Comparison of ENCODE assay signal across 11 cellular contexts in genomic region chr13:113452942-113453901, GRCh38. TPM values are rescaled to one million over a fixed set of nuclear protein-coding genes. Genes with fewer than 3 reads are reported as not detected.
A peak's percentile ranks its signal among the peaks of the same experiment; 100 is the strongest.
DNase-seq lines count a peak whose midpoint lies in the region; ATAC-seq and TF ChIP-seq lines count a peak whose summit lies in the region.
"Had no signal": no experiment of that assay in that cellular context is flagged by ENCODE, and none has a peak within 500 bp of the region (broad histone marks: within the 10 kb centered on the region; RNA-seq: fewer than 3 reads in every experiment).

Gene ADPRHL1, minus strand, starts transcription at chr13:113453488. Its CDS starts 51 bp downstream, at chr13:113453437.

- WGBS in neuronal stem cell (ENCODE audit: extremely low coverage in 2 of 2, insufficient read length in 2 of 2, insufficient replicate concordance in 1 of 2), 2 donors: no CpG with 5 or more reads among the region's 45 CpGs

- H2BK12ac ChIP-seq in neuronal stem cell (ENCODE audit: low read length): no peak within 1 kb of the TSS

- no peak within 1 kb of the TSS for H3K4ac ChIP-seq in neuronal stem cell (ENCODE audit: low read length)

- H3K27me3 ChIP-seq in Caco-2 (replicated peaks; ENCODE audit: control insufficient read depth, insufficient read depth, low read length) (no peaks in the 10 kb centered on the region), neuronal stem cell (ENCODE audit: control insufficient read depth in 3 of 3, insufficient read depth in 3 of 3, low read depth in 1 of 3, low read length in 3 of 3) (no peaks in the 10 kb centered on the region)
- H3K27me3 ChIP-seq: esophagus squamous epithelium had no signal

- no TSS peak for BruUV-seq in Caco-2 (replicated peaks; lab: Mats Ljungman, UMichigan)

- H3K27ac ChIP-seq in neuronal stem cell (replicated peaks; ENCODE audit: low read length): no peak within 1 kb of the TSS
- H3K27ac ChIP-seq: esophagus squamous epithelium had no signal

- H3K9ac ChIP-seq in neuronal stem cell (ENCODE audit: low read depth, low read length, poor library complexity): peak within 1 kb of the TSS; percentile 65

- H3K36me3 ChIP-seq in Caco-2 (ENCODE audit: control insufficient read depth, insufficient read depth, low read length): peaks cover 1% of the 10 kb centered on the region
- peaks cover 25 to 60% of the 10 kb centered on the region in 2 donors for H3K36me3 ChIP-seq in neuronal stem cell (replicated peaks in 1 of 2; ENCODE audit: control insufficient read depth in 2 of 2, insufficient read depth in 2 of 2, low read length in 2 of 2)

- H3K4me3 Mint-ChIP-seq in Caco-2 (ENCODE audit: unreplicated experiment): no peak within 1 kb of the TSS

- POLR2A ChIA-PET in Caco-2 (lab: Charles Lee): no interaction called here

- no peak for ATAC-seq in HG03439 (IDR thresholded peaks at IDR 0.05; ENCODE audit: unreplicated experiment)

- H3K14ac ChIP-seq in neuronal stem cell (ENCODE audit: low read length): no peak within 1 kb of the TSS

- in situ Hi-C loops in endometrial microvascular endothelial cells (cut with HindIII; ENCODE audit: inconsistent ontology term, low pct_unique_long_range_greater_than_20kb, low sequenced_read_pairs): no loop called here

- peak within 1 kb of the TSS; percentile 45 for H3K27ac Mint-ChIP-seq in Caco-2 (ENCODE audit: unreplicated experiment)

- CTCF ChIA-PET in Caco-2 (lab: Charles Lee): no interaction called here

- peak within 1 kb of the TSS; percentile 99 for H4K91ac ChIP-seq in neuronal stem cell (ENCODE audit: low read depth, low read length, poor library complexity)

- H2BK120ac ChIP-seq in neuronal stem cell (ENCODE audit: low read depth, low read length): no peak within 1 kb of the TSS

- H3K9me3 ChIP-seq in Caco-2: no peaks in the 10 kb centered on the region
- H3K9me3 ChIP-seq in neuronal stem cell (replicated peaks in 1 of 2; ENCODE audit: control insufficient read depth in 2 of 2, insufficient read depth in 1 of 2, low read depth in 1 of 2, low read length in 2 of 2): peaks cover 0 to 2% of the 10 kb centered on the region in 2 donors
- H3K9me3 ChIP-seq: esophagus squamous epithelium, HAP-1 had no signal

- TF ChIP-seq CTCF in Caco-2 (IDR thresholded peaks at IDR 0.05; ENCODE audit: insufficient read depth in 1 of 2, low read depth in 1 of 2, low read length in 1 of 2, severe bottlenecking in 1 of 2, unreplicated experiment in 1 of 2): no peak

- no peak within 1 kb of the TSS for H3K4me2 ChIP-seq in neuronal stem cell (ENCODE audit: insufficient read depth, low read length, poor library complexity, severe bottlenecking)

- no peaks in the 10 kb centered on the region for H3K79me1 ChIP-seq in neuronal stem cell (ENCODE audit: low read depth, low read length)

- H3K36me3 Mint-ChIP-seq in Caco-2 (ENCODE audit: insufficient read depth, unreplicated experiment): peaks cover 70% of the 10 kb centered on the region

- no peak within 1 kb of the TSS for H2AFZ ChIP-seq in neuronal stem cell (ENCODE audit: low read length)

- no peak within 1 kb of the TSS for H2BK15ac ChIP-seq in neuronal stem cell (ENCODE audit: low read length)

- H3K4me3 ChIP-seq in Caco-2 (ENCODE audit: low read depth, low read length): no peak within 1 kb of the TSS
- no peak within 1 kb of the TSS for H3K4me3 ChIP-seq in neuronal stem cell (ENCODE audit: low read length in 2 of 2)
- H3K4me3 ChIP-seq: esophagus squamous epithelium, HAP-1 had no signal

- no peak within 1 kb of the TSS for H2AK5ac ChIP-seq in neuronal stem cell (ENCODE audit: low read depth, low read length)

- no peak within 1 kb of the TSS for H4K8ac ChIP-seq in neuronal stem cell (ENCODE audit: low read depth, low read length)

- H3K18ac ChIP-seq in neuronal stem cell (ENCODE audit: low read length): peak within 1 kb of the TSS; percentile 61

- no peaks in the 10 kb centered on the region for H3K27me3 Mint-ChIP-seq in Caco-2 (ENCODE audit: insufficient read depth, unreplicated experiment)

- H3K23ac ChIP-seq in neuronal stem cell (ENCODE audit: low read depth, low read length, poor library complexity): peak within 1 kb of the TSS; percentile 92

- peaks cover 9% of the 10 kb centered on the region for H3K4me1 ChIP-seq in Caco-2
- H3K4me1 ChIP-seq in neuronal stem cell (ENCODE audit: control insufficient read depth in 2 of 2, insufficient read depth in 1 of 2, low read depth in 1 of 2, low read length in 2 of 2): peaks cover 6 to 7% of the 10 kb centered on the region in 2 donors

- H3K4me1 Mint-ChIP-seq in Caco-2 (ENCODE audit: low read depth, unreplicated experiment): peaks cover 6% of the 10 kb centered on the region

- H2BK5ac ChIP-seq in neuronal stem cell (ENCODE audit: low read length): no peak within 1 kb of the TSS

- DNase-seq in Caco-2 (no peak), NCI-H2029 (lab: John Stamatoyannopoulos, UW) (peak; percentile 48), neuronal stem cell (ENCODE audit: low spot score) (peak; percentile 15), dermis blood vessel endothelial cell (no peak), GM19240 (ENCODE audit: insufficient read length, low spot score) (no peak)
- no peak for DNase-seq in stimulated activated naive CD4-positive, alpha-beta T cell (lab: John Stamatoyannopoulos, UW)
- DNase-seq: esophagus squamous epithelium, T1000 had no signal

- no peaks in the 10 kb centered on the region for H3K9me3 Mint-ChIP-seq in Caco-2 (ENCODE audit: unreplicated experiment)

- intact Hi-C loops in Caco-2 (cut with micrococcal nuclease; ENCODE audit: unreplicated experiment): no loop called here

RNA-seq across cellular contexts. Expression of gene ADPRHL1, which starts in this region (rescaled TPM):
- total RNA-seq in Caco-2 (2022) (4.9 and 5.8 TPM in 2 replicates), endometrial microvascular endothelial cells (ENCODE audit: inconsistent ontology term) (17.5 TPM), dermis blood vessel endothelial cell (1.0 and 1.7 TPM in 2 replicates)
- polyA plus RNA-seq in neuronal stem cell (2013, experiment 1 of 2): 0.47 TPM
- polyA plus RNA-seq in neuronal stem cell (2013, experiment 2 of 2): 0.40 TPM

Comparison
In these comparisons a context has a peak if more than half of its experiments do, and no peak if none do; other contexts are left out.
1. DNase-seq: peak in NCI-H2029 (single experiment) and neuronal stem cell (single experiment); none in Caco-2 (0 of 2), stimulated activated naive CD4-positive, alpha-beta T cell (0 of 6), dermis blood vessel endothelial cell (single experiment) and GM19240 (single experiment).